In genomic region chr11:65470433-65470832, GRCh38 we compare ENCODE assay signal across 12 cellular contexts. TPM values are rescaled to one million over a fixed set of nuclear protein-coding genes. Genes with fewer than 3 reads are reported as not detected.
DNase-seq lines count a peak whose midpoint lies in the region; ATAC-seq and TF ChIP-seq lines count a peak whose summit lies in the region.
"Had no signal": no experiment of that assay in that cellular context is flagged by ENCODE, and none has a peak within 500 bp of the region (broad histone marks: within the 10 kb centered on the region; RNA-seq: fewer than 3 reads in every experiment).

No MANE protein-coding gene starts in this region.

- TF ChIP-seq CTCF in Peyer's patch (IDR thresholded peaks at IDR 0.05) (no peak), fibroblast of lung (conservative IDR thresholded peaks at IDR 0.05 in 1 of 2, IDR thresholded peaks at IDR 0.05 in 1 of 2; ENCODE audit: low read depth in 1 of 2, low read length in 2 of 2) (no peak), psoas muscle (IDR thresholded peaks at IDR 0.05) (no peak)

- no peak for DNase-seq in CD4-positive, CD25-positive, alpha-beta regulatory T cell
- DNase-seq in Peyer's patch, result no peak
- no peak for DNase-seq in fibroblast of lung (ENCODE audit: low read depth in 2 of 2)
- peak in 1 of 2 donors; percentile 25 for DNase-seq in psoas muscle
- no peak for DNase-seq in activated effector memory CD4-positive, alpha-beta T cell treated with anti-CD3 and anti-CD28 coated beads, Interleukin-2, amount 50 U/mL, for 16 hours
- no peak for DNase-seq in kidney glomerular epithelial cell (lab: John Stamatoyannopoulos, UW)
- no peak for DNase-seq in NCI-H2227 (lab: John Stamatoyannopoulos, UW; ENCODE audit: unreplicated experiment)
- DNase-seq in iPS-NIHi7 (ENCODE audit: extremely low spot score), result no peak
- DNase-seq: activated CD4-positive, alpha-beta T cell treated with anti-CD3 and anti-CD28 coated beads, Interleukin-2, amount 50 U/mL, for 48 hours; DND-41; effector CD8-positive, alpha-beta T cell; KBM-7 had no signal

- no peak overlapping the region for H2AFZ ChIP-seq in fibroblast of lung (ENCODE audit: low read length)

- peak overlapping the region in 2 of 4 donors; percentile 47 to 69 for H3K4me3 Mint-ChIP-seq in CD4-positive, CD25-positive, alpha-beta regulatory T cell

- H3K9me3 Mint-ChIP-seq in CD4-positive, CD25-positive, alpha-beta regulatory T cell, result no peaks in the 10 kb centered on the region

- no peak overlapping the region for H3K27ac ChIP-seq in CD4-positive, CD25-positive, alpha-beta regulatory T cell (ENCODE audit: insufficient read depth, low read length, poor library complexity, severe bottlenecking)
- H3K27ac ChIP-seq in Peyer's patch, result peak overlapping the region; percentile 52 to 95 (median 90)
- H3K27ac ChIP-seq in fibroblast of lung (ENCODE audit: insufficient read depth, low read length), result peak overlapping the region; percentile 97
- peak overlapping the region; percentile 99 for H3K27ac ChIP-seq in psoas muscle

- H3K4me1 ChIP-seq in CD4-positive, CD25-positive, alpha-beta regulatory T cell (ENCODE audit: control insufficient read depth, insufficient read depth, low read length, poor library complexity, severe bottlenecking), result peaks cover 16% of the 10 kb centered on the region
- H3K4me1 ChIP-seq in Peyer's patch (peaks cover 0 to 17% (median 11%) of the 10 kb centered on the region in 4 donors), fibroblast of lung (ENCODE audit: control insufficient read depth, extremely low read depth, insufficient read depth, low read length) (peaks cover 10% of the 10 kb centered on the region), psoas muscle (peaks cover 51% of the 10 kb centered on the region)

- H3K27me3 Mint-ChIP-seq in CD4-positive, CD25-positive, alpha-beta regulatory T cell, result no peaks in the 10 kb centered on the region

- no peak for ATAC-seq in CD4-positive, CD25-positive, alpha-beta regulatory T cell (ENCODE audit: low read depth in 2 of 2)
- ATAC-seq in psoas muscle, result peak; percentile 7 to 31 (median 22)

- H3K4me2 ChIP-seq in fibroblast of lung (ENCODE audit: extremely low read depth, insufficient read depth, low read length), result no peak overlapping the region

- TF ChIP-seq POLR2A in Peyer's patch (IDR thresholded peaks at IDR 0.05), result no peak

- H3K79me2 ChIP-seq in fibroblast of lung (ENCODE audit: control insufficient read depth, insufficient read depth, low read length), result peaks cover 20% of the 10 kb centered on the region

- H3K36me3 Mint-ChIP-seq in CD4-positive, CD25-positive, alpha-beta regulatory T cell, result no peaks in the 10 kb centered on the region

- H3K36me3 ChIP-seq in CD4-positive, CD25-positive, alpha-beta regulatory T cell (ENCODE audit: control insufficient read depth, insufficient read depth, low read length), result no peaks in the 10 kb centered on the region
- no peaks in the 10 kb centered on the region for H3K36me3 ChIP-seq in Peyer's patch
- H3K36me3 ChIP-seq in fibroblast of lung (ENCODE audit: control insufficient read depth, insufficient read depth, low read length), result no peaks in the 10 kb centered on the region
- H3K36me3 ChIP-seq in psoas muscle (ENCODE audit: insufficient read depth in 1 of 2, low read depth in 1 of 2), result no peaks in the 10 kb centered on the region

- no peaks in the 10 kb centered on the region for H4K20me1 ChIP-seq in fibroblast of lung (ENCODE audit: control insufficient read depth, extremely low read depth, insufficient read depth, low read length)

- peak overlapping the region; percentile 16 for H3K9ac ChIP-seq in fibroblast of lung (ENCODE audit: insufficient read depth, low read length)

- WGBS in psoas muscle, 3 donors, result 34 to 59% (median 42%) methylated on average over 5 of the region's 5 CpGs

- intact Hi-C loops in psoas muscle (cut with DNase I), result loop anchor here (2.0 to 5.0 kb wide), 3 partner anchors 40 to 54 kb away; no protein-coding TSS in a partner anchor

- H3K9me3 ChIP-seq in CD4-positive, CD25-positive, alpha-beta regulatory T cell (ENCODE audit: control insufficient read depth in 2 of 2, low read length in 2 of 2), result no peaks in the 10 kb centered on the region
- H3K9me3 ChIP-seq in Peyer's patch (no peaks in the 10 kb centered on the region), fibroblast of lung (ENCODE audit: control insufficient read depth, insufficient read depth, low read depth, low read length) (no peaks in the 10 kb centered on the region), psoas muscle (no peaks in the 10 kb centered on the region)

- H3K27me3 ChIP-seq in CD4-positive, CD25-positive, alpha-beta regulatory T cell (ENCODE audit: control insufficient read depth, insufficient read depth, low read length), result no peaks in the 10 kb centered on the region
- H3K27me3 ChIP-seq in Peyer's patch, result no peaks in the 10 kb centered on the region
- no peaks in the 10 kb centered on the region for H3K27me3 ChIP-seq in fibroblast of lung (ENCODE audit: control insufficient read depth, insufficient read depth, low read length)
- H3K27me3 ChIP-seq in psoas muscle (ENCODE audit: insufficient read depth in 3 of 3, low read length in 2 of 3), result no peaks in the 10 kb centered on the region

- H3K4me3 ChIP-seq in CD4-positive, CD25-positive, alpha-beta regulatory T cell (ENCODE audit: low read depth, low read length), result no peak overlapping the region
- H3K4me3 ChIP-seq in Peyer's patch, result no peak overlapping the region
- no peak overlapping the region for H3K4me3 ChIP-seq in fibroblast of lung (replicated peaks in 1 of 4; ENCODE audit: control extremely low read depth in 1 of 4, insufficient read depth in 1 of 4, low read depth in 3 of 4, low read length in 4 of 4)
- H3K4me3 ChIP-seq in psoas muscle, result peak overlapping the region; percentile 61

- peak overlapping the region; percentile 76 to 100 (median 100) for H3K27ac Mint-ChIP-seq in CD4-positive, CD25-positive, alpha-beta regulatory T cell

- H3K4me1 Mint-ChIP-seq in CD4-positive, CD25-positive, alpha-beta regulatory T cell, result peaks cover 6 to 27% (median 9%) of the 10 kb centered on the region in 4 donors

RNA-seq across cellular contexts. Expression of gene MALAT1, which starts 28.4 kb away (rescaled TPM):
- 36,047 TPM for total RNA-seq in CD4-positive, CD25-positive, alpha-beta regulatory T cell
- polyA plus RNA-seq in CD4-positive, CD25-positive, alpha-beta regulatory T cell, result 1,000 to 10,000 TPM; 2,329 to 3,603 (median 2,794) TPM
- over 10,000 TPM; 10,683 to 28,425 (median 19,356) TPM for total RNA-seq in Peyer's patch
- 14,068 and 21,991 TPM in 2 replicates for total RNA-seq in fibroblast of lung
- polyA plus RNA-seq in fibroblast of lung, result 482 and 583 TPM in 2 replicates
- polyA plus RNA-seq in fibroblast of lung (2012), result 274 and 335 TPM in 2 replicates
- polyA minus RNA-seq in fibroblast of lung (ENCODE audit: low replicate concordance), result 1,820 and 2,014 TPM in 2 replicates
- over 10,000 TPM in 1 of 4 donors, 1,000 to 10,000 TPM in 3; 3,071 to 11,376 (median 4,986) TPM for total RNA-seq in psoas muscle
- polyA plus RNA-seq in psoas muscle, result 100 to 1,000 TPM; 102 to 846 (median 299) TPM

RNA-seq across cellular contexts. Expression of gene NEAT1, which starts 47.8 kb away (rescaled TPM):
- total RNA-seq in CD4-positive, CD25-positive, alpha-beta regulatory T cell, result 890 TPM
- polyA plus RNA-seq in CD4-positive, CD25-positive, alpha-beta regulatory T cell, result 1 to 10 TPM; 1.4 to 3.1 (median 1.9) TPM
- total RNA-seq in Peyer's patch (1,000 to 10,000 TPM in 2 of 4 donors, 100 to 1,000 TPM in 2; 705 to 1,411 (median 1,064) TPM), fibroblast of lung (177 and 299 TPM in 2 replicates), psoas muscle (1,000 to 10,000 TPM in 1 of 4 donors, 100 to 1,000 TPM in 3; 517 to 1,759 (median 646) TPM)
- polyA plus RNA-seq in fibroblast of lung (40.6 and 40.9 TPM in 2 replicates), psoas muscle (100 to 1,000 TPM; 474 to 758 (median 716) TPM)
- 140 and 151 TPM in 2 replicates for polyA plus RNA-seq in fibroblast of lung (2012)
- polyA minus RNA-seq in fibroblast of lung (ENCODE audit: low replicate concordance), result 61.4 and 179 TPM in 2 replicates

RNA-seq across cellular contexts. Expression of gene SCYL1, which starts 54.5 kb away (rescaled TPM):
- 59.0 TPM for total RNA-seq in CD4-positive, CD25-positive, alpha-beta regulatory T cell
- 10 to 100 TPM; 24.3 to 31.2 (median 29.0) TPM for polyA plus RNA-seq in CD4-positive, CD25-positive, alpha-beta regulatory T cell
- 10 to 100 TPM; 73.4 to 88.1 (median 79.0) TPM for total RNA-seq in Peyer's patch
- 73.2 and 84.6 TPM in 2 replicates for total RNA-seq in fibroblast of lung
- polyA plus RNA-seq in fibroblast of lung, result 58.2 and 62.3 TPM in 2 replicates
- 71.8 and 83.3 TPM in 2 replicates for polyA plus RNA-seq in fibroblast of lung (2012)
- 160 and 182 TPM in 2 replicates for polyA minus RNA-seq in fibroblast of lung (ENCODE audit: low replicate concordance)
- 100 to 1,000 TPM in 1 of 4 donors, 10 to 100 TPM in 3; 77.8 to 106 (median 92.6) TPM for total RNA-seq in psoas muscle
- polyA plus RNA-seq in psoas muscle, result 10 to 100 TPM; 66.9 to 87.4 (median 79.4) TPM

Comparison
In these comparisons a context has a peak if more than half of its experiments do, and no peak if none do; other contexts are left out.
1. ATAC-seq: peak in psoas muscle (4 of 4); none in CD4-positive, CD25-positive, alpha-beta regulatory T cell (0 of 2).